16 cellular contexts compared by ENCODE assay signal in genomic region chr2:231172020-231172419, GRCh38. TPM values are rescaled to one million over a fixed set of nuclear protein-coding genes. Genes with fewer than 3 reads are reported as not detected.
"Had no signal": no experiment of that assay in that cellular context is flagged by ENCODE, and none has a peak within 500 bp of the region (broad histone marks: within the 10 kb centered on the region; RNA-seq: fewer than 3 reads in every experiment).

No MANE protein-coding gene starts in this region.

- DNase-seq: activated CD4-positive, alpha-beta T cell treated with anti-CD3 and anti-CD28 coated beads, Interleukin-2, amount 10 ng/mL, durations not matched to agents 7 days and 5 days; activated CD4-positive, CD25-positive, alpha-beta regulatory T cell; activated naive CD8-positive, alpha-beta T cell treated with anti-CD3 and anti-CD28 coated beads, Interleukin-2, amount 10 ng/mL, durations not matched to agents 7 days and 5 days; dermis blood vessel endothelial cell; effector memory CD8-positive, alpha-beta T cell; foreskin fibroblast; glutamatergic neuron; hypothalamus; left ventricle myocardium superior; right lobe of liver; stimulated activated naive CD8-positive, alpha-beta T cell treated with anti-CD3 and anti-CD28 coated beads, Interleukin-15, amount 100 ng/mL, for 72 hours; upper lobe of left lung had no signal

- ATAC-seq: effector memory CD8-positive, alpha-beta T cell; left ventricle myocardium superior; natural killer cell treated with Interleukin-12 subunit alpha and Interleukin-12 subunit beta and Interleukin-15 and Interleukin-18, amount 100 ng/mL, for 72 hours; right lobe of liver; stimulated activated naive CD8-positive, alpha-beta T cell treated with anti-CD3 and anti-CD28 coated beads, Interleukin-15, amount 100 ng/mL, for 72 hours had no signal

- H3K4me1 ChIP-seq: ascending aorta had no signal

- H3K4me3 ChIP-seq: ascending aorta, right lobe of liver, upper lobe of left lung had no signal

- H3K27ac ChIP-seq: ascending aorta, epithelial cell of prostate, right lobe of liver, upper lobe of left lung had no signal

- H3K9me3 ChIP-seq: ascending aorta, right lobe of liver, upper lobe of left lung had no signal

- H3K27me3 ChIP-seq: ascending aorta, right lobe of liver, upper lobe of left lung had no signal

RNA-seq across cellular contexts. Expression of gene HTR2B, which starts 47.2 kb away (rescaled TPM):
- total RNA-seq: activated naive CD8-positive, alpha-beta T cell treated with anti-CD3 and anti-CD28 coated beads, Interleukin-2, amount 10 ng/mL, durations not matched to agents 7 days and 5 days; natural killer cell treated with Interleukin-12 subunit alpha and Interleukin-12 subunit beta and Interleukin-15 and Interleukin-18, amount 100 ng/mL, for 72 hours; progenitor cell of endocrine pancreas had no signal
